Comparison of ENCODE assay signal across 13 cellular contexts in genomic region chr18:21747764-21748693, GRCh38. TPM values are rescaled to one million over a fixed set of nuclear protein-coding genes. Genes with fewer than 3 reads are reported as not detected.
DNase-seq lines count a peak whose midpoint lies in the region; ATAC-seq, FAIRE-seq and TF ChIP-seq lines count a peak whose summit lies in the region.
"Had no signal": no experiment of that assay in that cellular context is flagged by ENCODE, and none has a peak within 500 bp of the region (broad histone marks: within the 10 kb centered on the region; RNA-seq: fewer than 3 reads in every experiment).

No MANE protein-coding gene starts in this region.

- no peak for DNase-seq in activated CD8-positive, alpha-beta memory T cell treated with anti-CD3 and anti-CD28 coated beads, Interleukin-2, amount 10 ng/mL, durations not matched to agents 7 days and 5 days
- no peak for DNase-seq in activated CD8-positive, alpha-beta memory T cell treated with anti-CD3 and anti-CD28 coated beads, Interleukin-2, amount 50 U/mL, for 4 hours
- no peak for DNase-seq in neural crest cell (ENCODE audit: low read depth, low spot score)
- DNase-seq in D721Med (ENCODE audit: insufficient read length, low spot score): no peak
- no peak for DNase-seq in osteoblast (ENCODE audit: insufficient read length, low spot score, missing footprints)
- DNase-seq: effector CD8-positive, alpha-beta T cell; GF-D8; left colon; uterus had no signal

- peaks cover 51% of the 10 kb centered on the region for H3K4me1 Mint-ChIP-seq in activated CD8-positive, alpha-beta memory T cell treated with anti-CD3 and anti-CD28 coated beads, Interleukin-2, amount 10 ng/mL, durations not matched to agents 7 days and 5 days
- H3K4me1 Mint-ChIP-seq in activated T-helper 17 cell treated with anti-CD3 and anti-CD28 coated beads, Interleukin-2, amount 50 U/mL, for 72 hours: peaks cover 32% of the 10 kb centered on the region
- H3K4me1 Mint-ChIP-seq in neural crest cell: peaks cover 44% of the 10 kb centered on the region

- no peak for ATAC-seq in activated CD8-positive, alpha-beta memory T cell treated with anti-CD3 and anti-CD28 coated beads, Interleukin-2, amount 10 ng/mL, durations not matched to agents 7 days and 5 days
- ATAC-seq in HG02885 (IDR thresholded peaks at IDR 0.05; ENCODE audit: poor library complexity, unreplicated experiment): peak; percentile 51
- ATAC-seq in activated T-helper 17 cell treated with anti-CD3 and anti-CD28 coated beads, Interleukin-2, amount 50 U/mL, for 72 hours (replicated peaks): peak; percentile 47
- no peak for ATAC-seq in HG03135 (IDR thresholded peaks at IDR 0.05; ENCODE audit: unreplicated experiment)
- ATAC-seq: left colon had no signal

- no peak overlapping the region for H3K4me2 ChIP-seq in osteoblast (ENCODE audit: insufficient read depth, low read length)

- no peak overlapping the region for H2AFZ ChIP-seq in osteoblast (ENCODE audit: low read length)

- no peak for TF ChIP-seq CTCF in neural crest cell (conservative IDR thresholded peaks at IDR 0.05)
- no peak for TF ChIP-seq CTCF in D721Med (IDR thresholded peaks at IDR 0.05; ENCODE audit: insufficient read depth, missing control alignments)
- no peak for TF ChIP-seq CTCF in osteoblast (IDR thresholded peaks at IDR 0.05; ENCODE audit: extremely low read depth, low read depth, low read length)

- no peak for FAIRE-seq in D721Med (lab: Jason Lieb, UNC)

- CTCF ChIA-PET in activated CD8-positive, alpha-beta memory T cell treated with anti-CD3 and anti-CD28 coated beads, Interleukin-2, amount 10 ng/mL, durations not matched to agents 7 days and 5 days (lab: Charles Lee): interaction anchor here (0.9 to 1.5 kb wide), 2 partner anchors 10 to 147 kb away, joined by 3 to 5 read pairs; partner anchors contain the start of gene ESCO1

- H3K9me3 ChIP-seq in osteoblast (ENCODE audit: low read depth, low read length): no peaks in the 10 kb centered on the region
- H3K9me3 ChIP-seq: ascending aorta, uterus had no signal

- no peak overlapping the region for H3K4me3 Mint-ChIP-seq in activated CD8-positive, alpha-beta memory T cell treated with anti-CD3 and anti-CD28 coated beads, Interleukin-2, amount 10 ng/mL, durations not matched to agents 7 days and 5 days
- H3K4me3 Mint-ChIP-seq in activated T-helper 17 cell treated with anti-CD3 and anti-CD28 coated beads, Interleukin-2, amount 50 U/mL, for 72 hours: peak overlapping the region; percentile 51
- peak overlapping the region; percentile 17 for H3K4me3 Mint-ChIP-seq in neural crest cell

- no peaks in the 10 kb centered on the region for H3K27me3 Mint-ChIP-seq in activated CD8-positive, alpha-beta memory T cell treated with anti-CD3 and anti-CD28 coated beads, Interleukin-2, amount 10 ng/mL, durations not matched to agents 7 days and 5 days
- H3K27me3 Mint-ChIP-seq in activated T-helper 17 cell treated with anti-CD3 and anti-CD28 coated beads, Interleukin-2, amount 50 U/mL, for 72 hours: no peaks in the 10 kb centered on the region
- H3K27me3 Mint-ChIP-seq in neural crest cell (ENCODE audit: low read depth): no peaks in the 10 kb centered on the region

- no peak overlapping the region for H3K27ac ChIP-seq in osteoblast (ENCODE audit: low read depth, low read length)
- H3K27ac ChIP-seq: ascending aorta, uterus had no signal

- H3K36me3 ChIP-seq in osteoblast (ENCODE audit: insufficient read depth, low read length): no peaks in the 10 kb centered on the region
- H3K36me3 ChIP-seq: ascending aorta, uterus had no signal

- H3K36me3 Mint-ChIP-seq in activated CD8-positive, alpha-beta memory T cell treated with anti-CD3 and anti-CD28 coated beads, Interleukin-2, amount 10 ng/mL, durations not matched to agents 7 days and 5 days: peaks cover 10% of the 10 kb centered on the region
- peaks cover 22% of the 10 kb centered on the region for H3K36me3 Mint-ChIP-seq in activated T-helper 17 cell treated with anti-CD3 and anti-CD28 coated beads, Interleukin-2, amount 50 U/mL, for 72 hours (ENCODE audit: low read depth)
- no peaks in the 10 kb centered on the region for H3K36me3 Mint-ChIP-seq in neural crest cell (ENCODE audit: low read depth)

- peaks cover 88% of the 10 kb centered on the region for H3K79me2 ChIP-seq in osteoblast (ENCODE audit: insufficient read depth, low read length)

- H3K9me3 Mint-ChIP-seq in activated CD8-positive, alpha-beta memory T cell treated with anti-CD3 and anti-CD28 coated beads, Interleukin-2, amount 10 ng/mL, durations not matched to agents 7 days and 5 days (ENCODE audit: low read depth): no peaks in the 10 kb centered on the region
- no peaks in the 10 kb centered on the region for H3K9me3 Mint-ChIP-seq in activated T-helper 17 cell treated with anti-CD3 and anti-CD28 coated beads, Interleukin-2, amount 50 U/mL, for 72 hours
- no peaks in the 10 kb centered on the region for H3K9me3 Mint-ChIP-seq in neural crest cell

- H3K4me3 ChIP-seq in osteoblast (ENCODE audit: insufficient read depth, low read length): no peak overlapping the region
- H3K4me3 ChIP-seq: ascending aorta, uterus had no signal

- no peaks in the 10 kb centered on the region for H3K27me3 ChIP-seq in osteoblast (ENCODE audit: insufficient read depth, low read length)
- H3K27me3 ChIP-seq: ascending aorta, uterus had no signal

- H3K4me1 ChIP-seq in osteoblast (ENCODE audit: insufficient read depth, low read length): peaks cover 6% of the 10 kb centered on the region
- H3K4me1 ChIP-seq: uterus had no signal

- H3K27ac Mint-ChIP-seq in activated CD8-positive, alpha-beta memory T cell treated with anti-CD3 and anti-CD28 coated beads, Interleukin-2, amount 10 ng/mL, durations not matched to agents 7 days and 5 days: peak overlapping the region; percentile 79
- peak overlapping the region; percentile 42 for H3K27ac Mint-ChIP-seq in activated T-helper 17 cell treated with anti-CD3 and anti-CD28 coated beads, Interleukin-2, amount 50 U/mL, for 72 hours
- no peak overlapping the region for H3K27ac Mint-ChIP-seq in neural crest cell (ENCODE audit: unreplicated experiment)

- H4K20me1 ChIP-seq in osteoblast (ENCODE audit: insufficient read depth, low read length): peaks cover 28% of the 10 kb centered on the region

RNA-seq across cellular contexts. Expression of gene MIB1, which starts 7.4 kb away (rescaled TPM):
- total RNA-seq in activated CD8-positive, alpha-beta memory T cell treated with anti-CD3 and anti-CD28 coated beads, Interleukin-2, amount 10 ng/mL, durations not matched to agents 7 days and 5 days: 10 to 100 TPM; 40.5 to 54.8 TPM
- total RNA-seq in activated T-helper 17 cell treated with anti-CD3 and anti-CD28 coated beads, Interleukin-2, amount 50 U/mL, for 72 hours: 10 to 100 TPM; 52.3 to 64.0 TPM
- 90.9 and 93.5 TPM in 2 replicates for total RNA-seq in neural crest cell
- 56.9 and 64.4 TPM in 2 replicates for total RNA-seq in osteoblast

RNA-seq across cellular contexts. Expression of gene ABHD3, which starts 43.5 kb away (rescaled TPM):
- 10 to 100 TPM; 47.9 to 62.6 TPM for total RNA-seq in activated CD8-positive, alpha-beta memory T cell treated with anti-CD3 and anti-CD28 coated beads, Interleukin-2, amount 10 ng/mL, durations not matched to agents 7 days and 5 days
- 10 to 100 TPM; 28.9 to 48.4 TPM for total RNA-seq in activated T-helper 17 cell treated with anti-CD3 and anti-CD28 coated beads, Interleukin-2, amount 50 U/mL, for 72 hours
- total RNA-seq in neural crest cell (21.1 and 24.7 TPM in 2 replicates), osteoblast (3.8 and 4.0 TPM in 2 replicates)

Comparison
In these comparisons a context has a peak if more than half of its experiments do, and no peak if none do; other contexts are left out.
1. ATAC-seq: peak in HG02885 (single experiment) and activated T-helper 17 cell treated with anti-CD3 and anti-CD28 coated beads, Interleukin-2, amount 50 U/mL, for 72 hours (single experiment); none in activated CD8-positive, alpha-beta memory T cell treated with anti-CD3 and anti-CD28 coated beads, Interleukin-2, amount 10 ng/mL, durations not matched to agents 7 days and 5 days (single experiment) and HG03135 (single experiment).